Comparison of ENCODE assay signal across 2 cellular contexts in genomic region chr5:96807099-96807654, GRCh38.
A peak's percentile ranks its signal among the peaks of the same experiment; 100 is the strongest.
TF ChIP-seq lines count a peak whose summit lies in the region.

No MANE protein-coding gene starts in this region.

TF ChIP-seq in A549, 52 proteins besides CTCF, POLR2A, EP300 and RAD21 (continued from another document):
- TF ChIP-seq REST (IDR thresholded peaks at IDR 0.05) (0 out of 2 replicates have a peak, but pooled peaks have one; percentile 18), E2F6 (IDR thresholded peaks at IDR 0.05; ENCODE audit: borderline replicate concordance, low read depth) (peak; percentile 74; the same call in 1 of the 2 replicates), FOSB (CRISPR knock-in tag; IDR thresholded peaks at IDR 0.05) (no peak), ATOH8 (CRISPR knock-in tag; IDR thresholded peaks at IDR 0.05; ENCODE audit: low read depth) (0 out of 2 replicates have a peak, but pooled peaks have one; percentile 38), MAX (IDR thresholded peaks at IDR 0.05) (peak; percentile 68; the same call in 1 of the 2 replicates)
TF ChIP-seq in A549: peak in this region for 7.

TF ChIP-seq in HepG2, 621 proteins besides CTCF, POLR2A, EP300 and RAD21 (continued from another document and continues in another):
- peak; percentile 93; the same call in 1 of the 2 replicates for TF ChIP-seq FOXO4 (CRISPR knock-in tag; conservative IDR thresholded peaks at IDR 0.05)
- TF ChIP-seq ZNF574 (CRISPR knock-in tag; IDR thresholded peaks at IDR 0.05): peak; percentile 70; the same call in 1 of the 2 replicates
- TF ChIP-seq STAG1 (CRISPR knock-in tag; IDR thresholded peaks at IDR 0.05): 0 out of 2 replicates have a peak, but pooled peaks have one; percentile 8
- no peak for TF ChIP-seq ZNF83 (CRISPR knock-in tag; IDR thresholded peaks at IDR 0.05; ENCODE audit: borderline replicate concordance)
- peak; percentile 64; the same call in 1 of the 2 replicates for TF ChIP-seq POLR2G (IDR thresholded peaks at IDR 0.05; ENCODE audit: low read depth, low read length)
- no peak for TF ChIP-seq MAFG (CRISPR knock-in tag; IDR thresholded peaks at IDR 0.05)
- TF ChIP-seq MEIS2 (CRISPR knock-in tag; IDR thresholded peaks at IDR 0.05): 0 out of 2 replicates have a peak, but pooled peaks have one; percentile 16
- no peak for TF ChIP-seq GPN1 (CRISPR knock-in tag; IDR thresholded peaks at IDR 0.05; ENCODE audit: borderline replicate concordance)
- peak; percentile 1; the same call in 1 of the 2 replicates for TF ChIP-seq DZIP1 (CRISPR knock-in tag; IDR thresholded peaks at IDR 0.05)
- TF ChIP-seq MAX (IDR thresholded peaks at IDR 0.05): peak; percentile 85
- TF ChIP-seq TFDP2 (CRISPR knock-in tag; IDR thresholded peaks at IDR 0.05): peak; percentile 70
- peak; percentile 56; the same call in 1 of the 2 replicates for TF ChIP-seq KLF12 (CRISPR knock-in tag; IDR thresholded peaks at IDR 0.05; ENCODE audit: borderline replicate concordance)
- TF ChIP-seq MXD4 (CRISPR knock-in tag; IDR thresholded peaks at IDR 0.05): peak; percentile 46; the same call in 1 of the 2 replicates
- TF ChIP-seq REST (IDR thresholded peaks at IDR 0.05; ENCODE audit: borderline replicate concordance in 1 of 2, low read depth in 1 of 2, low read length in 2 of 2): peak in 1 of 2 experiments; percentile 41; a peak in 1 of 4 replicates
- TF ChIP-seq ZNF232 (CRISPR knock-in tag; IDR thresholded peaks at IDR 0.05; ENCODE audit: borderline replicate concordance): 0 out of 2 replicates have a peak, but pooled peaks have one; percentile 23
- TF ChIP-seq NFKB2 (CRISPR knock-in tag; IDR thresholded peaks at IDR 0.05; ENCODE audit: borderline replicate concordance): peak; percentile 4; the same call in 1 of the 2 replicates
- TF ChIP-seq IKZF4 (CRISPR knock-in tag; IDR thresholded peaks at IDR 0.05; ENCODE audit: borderline replicate concordance, low read depth, not compliant biosample characterization): peak; percentile 87
- 0 out of 2 replicates have a peak, but pooled peaks have one; percentile 27 for TF ChIP-seq NCOA2 (CRISPR knock-in tag; IDR thresholded peaks at IDR 0.05)
- peak; percentile 18; the same call in 1 of the 2 replicates for TF ChIP-seq ZSCAN12 (CRISPR knock-in tag; IDR thresholded peaks at IDR 0.05)
- 0 out of 2 replicates have a peak, but pooled peaks have one; percentile 39 for TF ChIP-seq CREB3 (CRISPR knock-in tag; IDR thresholded peaks at IDR 0.05)
- peak; percentile 81; the same call in 1 of the 2 replicates for TF ChIP-seq PBX3 (CRISPR knock-in tag; IDR thresholded peaks at IDR 0.05; ENCODE audit: borderline replicate concordance)
- TF ChIP-seq TFAP4 (IDR thresholded peaks at IDR 0.05; ENCODE audit: borderline replicate concordance, low read depth): 0 out of 2 replicates have a peak, but pooled peaks have one; percentile 13
- 0 out of 2 replicates have a peak, but pooled peaks have one; percentile 6 for TF ChIP-seq ELF3 (CRISPR knock-in tag; IDR thresholded peaks at IDR 0.05)
- no peak for TF ChIP-seq ZNF550 (CRISPR knock-in tag; IDR thresholded peaks at IDR 0.05; ENCODE audit: borderline replicate concordance)
- TF ChIP-seq USF2 (IDR thresholded peaks at IDR 0.05; ENCODE audit: low read depth, low read length): no peak
- no peak for TF ChIP-seq USF2 (CRISPR knock-in tag; IDR thresholded peaks at IDR 0.05; ENCODE audit: borderline replicate concordance)
- TF ChIP-seq TRIM24 (CRISPR knock-in tag; IDR thresholded peaks at IDR 0.05): no peak
- TF ChIP-seq HES4 (CRISPR knock-in tag; IDR thresholded peaks at IDR 0.05; ENCODE audit: borderline replicate concordance): no peak; the same call in 1 of the 2 replicates
- peak; percentile 15; the same call in 1 of the 2 replicates for TF ChIP-seq ZNF773 (CRISPR knock-in tag; IDR thresholded peaks at IDR 0.05; ENCODE audit: borderline replicate concordance)
- TF ChIP-seq ZNF768 (CRISPR knock-in tag; IDR thresholded peaks at IDR 0.05): no peak; the same call in 1 of the 2 replicates
- TF ChIP-seq ZNF382 (CRISPR knock-in tag; IDR thresholded peaks at IDR 0.05; ENCODE audit: borderline replicate concordance): no peak
- TF ChIP-seq MAFF (IDR thresholded peaks at IDR 0.05; ENCODE audit: low read depth, low read length): no peak
- no peak for TF ChIP-seq ZEB1 (IDR thresholded peaks at IDR 0.05; ENCODE audit: insufficient replicate concordance, low read depth)
- no peak for TF ChIP-seq MTA1 (CRISPR knock-in tag; IDR thresholded peaks at IDR 0.05; ENCODE audit: borderline replicate concordance)
- TF ChIP-seq DMAP1 (CRISPR knock-in tag; IDR thresholded peaks at IDR 0.05): peak; percentile 55
- peak; percentile 76 for TF ChIP-seq RBFOX2 (IDR thresholded peaks at IDR 0.05; ENCODE audit: low read depth, low read length)
- TF ChIP-seq ZNF816 (CRISPR knock-in tag; IDR thresholded peaks at IDR 0.05; ENCODE audit: borderline replicate concordance): peak; percentile 75; the same call in 1 of the 2 replicates
- no peak for TF ChIP-seq PCBP2 (optimal IDR thresholded peaks at IDR 0.05; ENCODE audit: low read depth, low read length, poor library complexity, severe bottlenecking)
- TF ChIP-seq ZNF839 (CRISPR knock-in tag; IDR thresholded peaks at IDR 0.05; ENCODE audit: borderline replicate concordance): no peak
- TF ChIP-seq GATAD2A (CRISPR knock-in tag; IDR thresholded peaks at IDR 0.05): peak; percentile 22; the same call in 1 of the 2 replicates
